31 cellular contexts compared by ENCODE assay signal in the genomic region with DNA sequence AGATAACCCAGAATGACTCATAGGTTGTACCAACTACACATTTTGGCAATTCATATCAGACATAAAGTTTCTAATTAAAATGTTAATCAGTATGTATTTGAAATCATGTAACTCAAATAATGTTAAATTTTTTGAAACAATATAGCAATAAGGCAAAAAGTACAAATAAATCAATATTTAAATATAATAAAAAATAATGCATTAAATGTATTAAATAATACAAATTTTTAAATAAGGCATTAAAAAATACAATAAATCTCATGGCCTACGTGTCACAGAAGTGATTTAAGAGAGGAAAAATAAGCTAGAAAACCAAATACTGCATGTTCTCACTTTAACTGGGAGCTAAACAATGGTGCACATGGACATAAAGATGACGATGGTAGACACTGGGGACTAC.
"Had no signal": no experiment of that assay in that cellular context is flagged by ENCODE, and none has a peak within 500 bp of the region (broad histone marks: within the 10 kb centered on the region; RNA-seq: fewer than 3 reads in every experiment).

No MANE protein-coding gene starts in this region.

- H3K9me3 Mint-ChIP-seq: activated B cell treated with CpG ODN at 0.5 μM for 24 hours; activated CD4-positive, alpha-beta memory T cell treated with anti-CD3 and anti-CD28 coated beads for 36 hours; activated naive CD8-positive, alpha-beta T cell treated with anti-CD3 and anti-CD28 coated beads for 36 hours; activated T-cell treated with anti-CD3 and anti-CD28 coated beads, Interleukin-2, amount 50 U/mL, for 4 hours; T-helper 1 cell treated with Interleukin-12 subunit alpha and Interleukin-12 subunit beta and Interleukin-4 antibody, amounts not matched to agents 30 μg/mL and 1 μg/mL, for 36 hours had no signal

- H3K27ac Mint-ChIP-seq: activated B cell treated with CpG ODN at 0.5 μM for 24 hours; activated CD4-positive, alpha-beta memory T cell treated with anti-CD3 and anti-CD28 coated beads for 36 hours; activated naive CD8-positive, alpha-beta T cell treated with anti-CD3 and anti-CD28 coated beads for 36 hours; T-helper 1 cell treated with Interleukin-12 subunit alpha and Interleukin-12 subunit beta and Interleukin-4 antibody, amounts not matched to agents 30 μg/mL and 1 μg/mL, for 36 hours; T-helper 2 cell treated with Interferon-gamma antibody and Interleukin-4, amounts not matched to agents 5 μg/mL and 100 μg/mL, for 36 hours had no signal

- H3K27me3 Mint-ChIP-seq: activated B cell treated with CpG ODN at 0.5 μM for 24 hours; activated CD4-positive, alpha-beta memory T cell treated with anti-CD3 and anti-CD28 coated beads for 36 hours; activated naive CD8-positive, alpha-beta T cell treated with anti-CD3 and anti-CD28 coated beads for 36 hours had no signal

- H3K4me1 Mint-ChIP-seq: activated B cell treated with CpG ODN at 0.5 μM for 24 hours had no signal

- ATAC-seq: activated T-cell treated with anti-CD3 and anti-CD28 coated beads, Interleukin-2, amount 50 U/mL, for 4 hours; Panc1 had no signal

- DNase-seq: activated B cell treated with CpG ODN at 0.5 μM for 24 hours; activated CD4-positive, alpha-beta memory T cell treated with anti-CD3 and anti-CD28 coated beads for 36 hours; activated CD4-positive, alpha-beta T cell treated with anti-CD3 and anti-CD28 coated beads for 4 hours; activated CD4-positive, alpha-beta T cell treated with anti-CD3 and anti-CD28 coated beads, Interleukin-2, amount 50 U/mL, for 1 hour; activated CD4-positive, CD25-positive, alpha-beta regulatory T cell treated with anti-CD3 and anti-CD28 coated beads, Interleukin-2, amount 50 U/mL, for 72 hours; activated CD8-positive, alpha-beta memory T cell treated with anti-CD3 and anti-CD28 coated beads, Interleukin-2, amount 50 U/mL, for 4 hours; activated effector memory CD4-positive, alpha-beta T cell treated with Interleukin-2 at 50 U/mL for 16 hours; activated naive CD4-positive, alpha-beta T cell; activated naive CD4-positive, alpha-beta T cell treated with anti-CD3 and anti-CD28 coated beads, Interleukin-2, amount 50 U/mL, for 16 hours; activated naive CD8-positive, alpha-beta T cell treated with anti-CD3 and anti-CD28 coated beads for 36 hours; activated T-cell treated with anti-CD3 and anti-CD28 coated beads for 4 hours; activated T-cell treated with anti-CD3 and anti-CD28 coated beads, Interleukin-2, amount 50 U/mL, for 4 hours; amniotic stem cell; aorta; MM.1S; MV-4-11; NCI-H1092 treated with DMSO at 0.1 percent for 48 hours; NCI-H1417; NCI-H146; NCI-H187; NCI-H2029 treated with DMSO at 0.1 percent for 48 hours; NCI-H2107; NCI-H2171; NCI-H510A; NCI-H82; RPMI8226; SHP77 treated with DMSO at 0.1 percent for 48 hours; SK-N-SH had no signal

- H3K36me3 Mint-ChIP-seq: activated CD4-positive, alpha-beta memory T cell treated with anti-CD3 and anti-CD28 coated beads for 36 hours had no signal

- H3K4me3 Mint-ChIP-seq: activated B cell treated with CpG ODN at 0.5 μM for 24 hours; activated CD4-positive, alpha-beta memory T cell treated with anti-CD3 and anti-CD28 coated beads for 36 hours; activated naive CD8-positive, alpha-beta T cell treated with anti-CD3 and anti-CD28 coated beads for 36 hours; activated T-cell treated with anti-CD3 and anti-CD28 coated beads, Interleukin-2, amount 50 U/mL, for 4 hours; T-helper 1 cell treated with Interleukin-12 subunit alpha and Interleukin-12 subunit beta and Interleukin-4 antibody, amounts not matched to agents 30 μg/mL and 1 μg/mL, for 36 hours; T-helper 2 cell treated with Interferon-gamma antibody and Interleukin-4, amounts not matched to agents 5 μg/mL and 100 μg/mL, for 36 hours had no signal
